Comparison of ENCODE assay signal across 2 cellular contexts in the genomic region with DNA sequence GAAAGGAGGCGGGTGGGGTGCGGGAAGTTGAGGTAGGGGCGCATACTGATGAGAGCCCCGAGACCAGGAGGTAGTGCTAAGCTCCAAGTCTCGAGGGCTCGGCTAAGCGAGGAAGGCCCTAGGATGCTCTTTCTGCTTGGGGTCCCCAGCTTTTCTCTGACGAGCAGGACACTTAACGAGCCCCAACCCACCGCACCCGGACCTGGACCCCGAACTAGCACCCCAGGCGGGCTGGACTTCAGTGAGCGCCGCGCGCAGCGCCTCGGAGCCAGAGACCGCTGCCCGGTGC.
TF ChIP-seq lines count a peak whose summit lies in the region.

No MANE protein-coding gene starts in this region.

TF ChIP-seq in GM23338, 12 proteins besides CTCF, POLR2A, EP300 and RAD21:
- TF ChIP-seq ZNF331 (CRISPR knock-in tag; IDR thresholded peaks at IDR 0.05; ENCODE audit: low read depth) = no peak
- TF ChIP-seq ZNF462 (CRISPR knock-in tag; IDR thresholded peaks at IDR 0.05) = no peak
- TF ChIP-seq ZNF114 (CRISPR knock-in tag; IDR thresholded peaks at IDR 0.05) = no peak

TF ChIP-seq in HepG2, 621 proteins besides CTCF, POLR2A, EP300 and RAD21:
- TF ChIP-seq YEATS4 (CRISPR knock-in tag; IDR thresholded peaks at IDR 0.05; ENCODE audit: borderline replicate concordance) = 0 out of 2 replicates have a peak, but pooled peaks have one; percentile 4
- TF ChIP-seq ZFP90 (CRISPR knock-in tag; IDR thresholded peaks at IDR 0.05; ENCODE audit: borderline replicate concordance) = no peak
- peak; percentile 72; the same call in 1 of the 2 replicates for TF ChIP-seq EZH2 (conservative IDR thresholded peaks at IDR 0.05; ENCODE audit: low read depth, low read length)
- TF ChIP-seq SRSF1 (optimal IDR thresholded peaks at IDR 0.05; ENCODE audit: low read depth, low read length) = peak; percentile 50
- no peak for TF ChIP-seq ZNF431 (CRISPR knock-in tag; IDR thresholded peaks at IDR 0.05; ENCODE audit: borderline replicate concordance, low read depth)
